In genomic region chr13:49760555-49760954, GRCh38 we compare ENCODE assay signal across 1 cellular context.
TF ChIP-seq lines count a peak whose summit lies in the region.

No MANE protein-coding gene starts in this region.

TF ChIP-seq in GM12878, 131 proteins besides CTCF, POLR2A, EP300 and RAD21:
- no peak for TF ChIP-seq ZNF384 (IDR thresholded peaks at IDR 0.05; ENCODE audit: borderline replicate concordance, low read depth, low read length)
- no peak for TF ChIP-seq STAT1 (conservative IDR thresholded peaks at IDR 0.05)
- no peak for TF ChIP-seq POU2F2 (IDR thresholded peaks at IDR 0.05; ENCODE audit: borderline replicate concordance, low read depth, low read length)
- no peak for TF ChIP-seq TARDBP (IDR thresholded peaks at IDR 0.05; ENCODE audit: borderline replicate concordance)
- TF ChIP-seq HDGF (IDR thresholded peaks at IDR 0.05) = no peak
- TF ChIP-seq MAX (IDR thresholded peaks at IDR 0.05; ENCODE audit: low read depth, low read length) = no peak
- TF ChIP-seq PRDM15 (CRISPR knock-in tag; IDR thresholded peaks at IDR 0.05) = no peak
